Comparison of ENCODE assay signal across 8 cellular contexts in genomic region chr5:75668988-75669760, GRCh38. TPM values are rescaled to one million over a fixed set of nuclear protein-coding genes. Genes with fewer than 3 reads are reported as not detected.
A peak's percentile ranks its signal among the peaks of the same experiment; 100 is the strongest.
DNase-seq lines count a peak whose midpoint lies in the region; ATAC-seq, FAIRE-seq and TF ChIP-seq lines count a peak whose summit lies in the region.

No MANE protein-coding gene starts in this region.

- ATAC-seq in GM21390 (IDR thresholded peaks at IDR 0.05; ENCODE audit: unreplicated experiment): peak; percentile 91

- intact Hi-C loops in stomach (cut with DNase I; ENCODE audit: low total_unique reads) (no loop called here), A673 (cut with micrococcal nuclease; ENCODE audit: unreplicated experiment) (no loop called here)

- WGBS in stomach, 5 donors: 11 to 29% (median 23%) methylated on average over 11 of the region's 11 CpGs

- TF ChIP-seq CTCF in stomach (IDR thresholded peaks at IDR 0.05) (no peak), A673 (conservative IDR thresholded peaks at IDR 0.05; ENCODE audit: low read depth, low read length) (no peak)

- H3K36me3 ChIP-seq in stomach (peaks cover 0 to 14% (median 11%) of the 10 kb centered on the region in 4 donors), A673 (ENCODE audit: insufficient read depth, low read length, poor library complexity, severe bottlenecking) (no peaks in the 10 kb centered on the region)

- H3K4me3 ChIP-seq in mononuclear cell (ENCODE audit: low read length): peak overlapping the region; percentile 29
- H3K4me3 ChIP-seq in stomach: peak overlapping the region in 2 of 4 donors; percentile 6 to 34
- no peak overlapping the region for H3K4me3 ChIP-seq in A673 (ENCODE audit: low read depth, low read length, poor library complexity, severe bottlenecking)

- H3K27ac ChIP-seq in stomach (peak overlapping the region in 4 of 5 donors; percentile 9 to 70 (median 42)), A673 (ENCODE audit: low read depth, low read length, poor library complexity, severe bottlenecking) (no peak overlapping the region)

- TF ChIP-seq POLR2A in stomach (IDR thresholded peaks at IDR 0.05): no peak

- BruUV-seq in A673 (replicated peaks; lab: Mats Ljungman, UMichigan): no TSS peak

- TF ChIP-seq EP300 in stomach (IDR thresholded peaks at IDR 0.05): no peak

- FAIRE-seq in HTR-8/SVneo (lab: Jason Lieb, UNC): peak; percentile 20

- H3K27me3 ChIP-seq in mononuclear cell (ENCODE audit: insufficient read depth, low read length) (no peaks in the 10 kb centered on the region), stomach (no peaks in the 10 kb centered on the region), A673 (replicated peaks; ENCODE audit: insufficient read depth, low read depth, low read length, poor library complexity) (no peaks in the 10 kb centered on the region)

- DNase-seq in GDM1 (lab: John Stamatoyannopoulos, UW) (peak; percentile 84), HTR-8/SVneo (ENCODE audit: insufficient read length, low spot score) (peak; percentile 19), SHP77 (lab: John Stamatoyannopoulos, UW) (peak; percentile 83 to 90), stomach (peak; percentile 62), A673 (ENCODE audit: low spot score) (no peak)
- DNase-seq in activated naive CD8-positive, alpha-beta T cell treated with anti-CD3 and anti-CD28 coated beads, Interleukin-2, amount 50 U/mL, for 16 hours (ENCODE audit: low read depth, low spot score): peak; percentile 3

- H3K9me3 ChIP-seq in mononuclear cell (ENCODE audit: low read depth, low read length): no peaks in the 10 kb centered on the region
- no peaks in the 10 kb centered on the region for H3K9me3 ChIP-seq in stomach
- no peaks in the 10 kb centered on the region for H3K9me3 ChIP-seq in A673 (ENCODE audit: low read depth, low read length, poor library complexity, severe bottlenecking)

- H3K4me1 ChIP-seq in mononuclear cell (ENCODE audit: insufficient read depth, low read length): peaks cover 18% of the 10 kb centered on the region
- H3K4me1 ChIP-seq in stomach: peaks cover 0 to 23% (median 16%) of the 10 kb centered on the region in 4 donors
- no peaks in the 10 kb centered on the region for H3K4me1 ChIP-seq in A673 (ENCODE audit: insufficient read depth, low read length, poor library complexity, severe bottlenecking)

- CTCF ChIA-PET in A673 (lab: Charles Lee): interaction anchor here (0.6 kb wide), 1 partner anchor 278 kb away, joined by 3 read pairs; no protein-coding TSS in a partner anchor

- POLR2A ChIA-PET in A673 (lab: Charles Lee; ENCODE audit: low non-redundant PET): no interaction called here

RNA-seq across cellular contexts. Expression of gene POC5, which starts 48.1 kb away (rescaled TPM):
- total RNA-seq in mononuclear cell: 16.0 TPM
- total RNA-seq in stomach: 100 to 1,000 TPM in 1 of 5 donors, 10 to 100 TPM in 2, 1 to 10 TPM in 2; 3.1 to 135 (median 15.2) TPM
- 1 to 10 TPM; 5.2 to 6.1 (median 5.4) TPM for polyA plus RNA-seq in stomach
- 28.3 and 28.5 TPM in 2 replicates for total RNA-seq in A673 (2021)

RNA-seq across cellular contexts. Expression of gene ANKDD1B, which starts 57.9 kb away (rescaled TPM):
- 0.52 TPM for total RNA-seq in mononuclear cell
- total RNA-seq in stomach: 10 to 100 TPM in 1 of 5 donors, 1 to 10 TPM in 2, not detected in 2; 6.2 to 11.6 (median 7.7) TPM
- 1 to 10 TPM in 1 of 3 donors, under 1 TPM in 2; 0.37 to 1.1 (median 0.85) TPM for polyA plus RNA-seq in stomach
- not detected in 2 replicates for total RNA-seq in A673 (2021)
